9 cellular contexts compared by ENCODE assay signal in the genomic region with DNA sequence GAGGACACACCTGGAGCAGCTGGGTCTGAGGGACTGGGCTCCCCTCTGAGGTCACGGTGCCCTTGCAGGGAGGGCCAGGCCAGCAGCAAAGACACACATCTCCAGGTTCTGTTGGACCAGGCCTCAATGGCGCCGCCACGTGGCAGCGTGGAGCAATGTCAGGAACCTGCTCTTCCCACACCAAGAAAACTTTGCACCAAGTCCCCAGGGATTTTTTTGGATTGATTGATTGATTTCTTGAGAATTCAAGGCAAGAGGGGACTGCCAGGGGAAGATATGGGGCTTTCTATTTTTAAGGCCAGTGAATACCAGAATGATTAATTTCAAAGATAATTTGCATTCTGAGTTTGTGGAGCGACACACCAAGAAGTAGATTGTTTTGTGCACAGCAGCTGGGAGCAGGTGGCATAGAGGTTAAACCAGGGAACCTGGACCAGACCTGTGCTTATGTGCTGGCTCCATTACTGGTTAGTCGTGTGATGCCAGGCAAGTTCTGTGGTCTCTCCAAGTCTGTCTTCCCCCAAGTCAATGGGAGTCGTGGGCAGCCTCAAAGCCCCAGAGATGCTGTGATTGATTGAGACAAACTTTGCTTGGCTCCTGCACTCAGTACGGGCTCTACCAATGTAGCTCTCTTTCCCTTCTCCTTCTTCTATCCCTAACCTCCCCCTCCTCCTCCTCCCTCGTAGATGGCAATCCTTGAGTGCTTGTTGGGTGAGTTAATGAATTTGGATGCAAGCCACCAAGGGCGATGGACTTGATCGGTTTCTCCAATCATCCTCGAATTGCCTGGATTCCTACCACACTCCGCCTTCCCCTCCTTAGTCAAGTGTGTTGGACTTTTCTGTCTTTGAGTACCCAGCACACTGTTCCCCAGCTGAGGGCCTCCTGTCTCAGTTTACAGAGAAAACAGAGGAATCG.
DNase-seq lines count a peak whose midpoint lies in the region; ATAC-seq and TF ChIP-seq lines count a peak whose summit lies in the region.
"Had no signal": no experiment of that assay in that cellular context is flagged by ENCODE, and none has a peak within 500 bp of the region (broad histone marks: within the 10 kb centered on the region; RNA-seq: fewer than 3 reads in every experiment).

No MANE protein-coding gene starts in this region.

- H3K9ac ChIP-seq in OCI-LY3 (ENCODE audit: low read length) (peak overlapping the region; percentile 65), adipocyte (ENCODE audit: low read length) (no peak overlapping the region)

- H3K4me3 ChIP-seq in OCI-LY3 (ENCODE audit: low read length) (peak overlapping the region; percentile 60), adipocyte (ENCODE audit: low read length) (no peak overlapping the region), thyroid gland (replicated peaks in 1 of 3) (no peak overlapping the region)

- H2AFZ ChIP-seq in OCI-LY3 (ENCODE audit: low read depth, low read length), result peak overlapping the region; percentile 72

- H3K27ac ChIP-seq in OCI-LY3 (ENCODE audit: low read length) (peak overlapping the region; percentile 94), thyroid gland (no peak overlapping the region)

- TF ChIP-seq CTCF in OCI-LY3 (IDR thresholded peaks at IDR 0.05; ENCODE audit: low read depth, low read length), result peak; percentile 85
- peak in 4 of 6 experiments; percentile 8 to 50 (median 20) for TF ChIP-seq CTCF in thyroid gland (IDR thresholded peaks at IDR 0.05)

- peak; percentile 5 for DNase-seq in NCI-H510A treated with DMSO at 0.1 percent for 48 hours (lab: John Stamatoyannopoulos, UW)
- no peak for DNase-seq in NCI-H510A (lab: John Stamatoyannopoulos, UW)
- peak; percentile 20 for DNase-seq in adipocyte (ENCODE audit: low read depth)
- peak; percentile 37 for DNase-seq in kidney glomerular epithelial cell (lab: John Stamatoyannopoulos, UW)
- DNase-seq in thyroid gland, result peak; percentile 27 to 32
- DNase-seq in NCI-H226, result no peak
- DNase-seq: activated T-cell treated with anti-CD3 and anti-CD28 coated beads, Interleukin-2, amount 50 U/mL, for 4 hours had no signal

- H3K4me1 ChIP-seq in OCI-LY3 (ENCODE audit: low read length) (peaks cover 57% of the 10 kb centered on the region), adipocyte (ENCODE audit: control insufficient read depth, insufficient read depth, low read length) (peaks cover 5% of the 10 kb centered on the region), thyroid gland (peaks cover 0 to 4% of the 10 kb centered on the region in 2 donors)

- 43 to 49% methylated on average over 15 of the region's 15 CpGs for WGBS in thyroid gland, 2 donors

- intact Hi-C loops in thyroid gland (cut with DNase I), result no loop called here

- no peaks in the 10 kb centered on the region for H3K36me3 ChIP-seq in OCI-LY3 (replicated peaks; ENCODE audit: low read depth, low read length)
- no peaks in the 10 kb centered on the region for H3K36me3 ChIP-seq in adipocyte (ENCODE audit: control insufficient read depth, insufficient read depth, low read length, severe bottlenecking)
- no peaks in the 10 kb centered on the region for H3K36me3 ChIP-seq in thyroid gland

- ATAC-seq in HG03097 (IDR thresholded peaks at IDR 0.05; ENCODE audit: low FRiP score, unreplicated experiment), result no peak

- H3K27me3 ChIP-seq in OCI-LY3 (ENCODE audit: low read depth, low read length), result no peaks in the 10 kb centered on the region
- H3K27me3 ChIP-seq in adipocyte (replicated peaks; ENCODE audit: control insufficient read depth, insufficient read depth, low read length), result peaks cover 9% of the 10 kb centered on the region
- H3K27me3 ChIP-seq in thyroid gland, result no peaks in the 10 kb centered on the region

- H4K20me1 ChIP-seq in OCI-LY3 (ENCODE audit: insufficient read depth, low read length), result no peaks in the 10 kb centered on the region

- no peaks in the 10 kb centered on the region for H3K9me3 ChIP-seq in OCI-LY3 (ENCODE audit: insufficient read depth, low read length)
- no peaks in the 10 kb centered on the region for H3K9me3 ChIP-seq in adipocyte (ENCODE audit: control insufficient read depth, low read length)
- H3K9me3 ChIP-seq in thyroid gland, result no peaks in the 10 kb centered on the region

- H3K4me2 ChIP-seq in OCI-LY3 (ENCODE audit: low read length), result peak overlapping the region; percentile 74

- TF ChIP-seq POLR2A in thyroid gland (IDR thresholded peaks at IDR 0.05), result no peak

- H3K79me2 ChIP-seq in OCI-LY3 (ENCODE audit: low read length), result no peaks in the 10 kb centered on the region

Comparison
In these comparisons a context has a peak if more than half of its experiments do, and no peak if none do; other contexts are left out.
1. DNase-seq: peak in NCI-H510A treated with DMSO at 0.1 percent for 48 hours (single experiment), adipocyte (single experiment), kidney glomerular epithelial cell (single experiment) and thyroid gland (2 of 2); none in NCI-H510A (single experiment) and NCI-H226 (single experiment).